Comparison of ENCODE assay signal across 8 cellular contexts in the genomic region with DNA sequence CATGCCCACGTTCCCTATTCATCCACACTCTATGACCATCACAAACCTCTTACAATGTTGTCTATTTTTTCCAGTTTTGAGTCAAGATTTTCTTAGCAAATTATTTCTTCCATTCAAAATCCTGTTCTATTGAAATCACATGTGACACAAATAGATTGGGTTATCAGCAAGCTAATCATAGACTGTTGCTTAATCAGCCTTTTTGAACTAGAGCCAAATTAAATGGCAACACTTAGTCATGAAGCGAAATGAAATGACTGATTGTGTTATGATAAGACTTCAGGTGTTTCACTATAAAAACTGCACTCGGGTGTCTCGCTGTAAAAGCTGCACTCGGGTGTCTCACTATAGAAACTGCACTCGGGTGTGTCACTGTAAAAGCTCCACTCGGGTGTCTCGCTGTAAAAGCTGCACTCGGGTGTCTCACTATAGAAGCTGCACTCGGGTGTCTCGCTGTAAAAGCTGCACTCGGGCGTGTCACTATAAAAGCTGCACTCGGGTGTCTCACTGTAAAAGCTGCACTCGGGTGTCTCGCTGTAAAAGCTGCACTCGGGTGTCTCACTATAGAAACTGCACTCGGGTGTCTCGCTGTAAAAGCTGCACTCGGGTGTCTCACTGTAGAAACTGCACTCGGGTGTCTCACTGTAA.
A peak's percentile ranks its signal among the peaks of the same experiment; 100 is the strongest.
DNase-seq lines count a peak whose midpoint lies in the region; ATAC-seq, FAIRE-seq and TF ChIP-seq lines count a peak whose summit lies in the region.
"Not testable (repeated sequence)": the region's sequence is repeated elsewhere in the genome, so short reads cannot be mapped to it uniquely, and the experiment has no call there.

No MANE protein-coding gene starts in this region.

- H3K4me1 ChIP-seq in A549; adipocyte (ENCODE audit: control insufficient read depth, insufficient read depth, low read length): not testable (repeated sequence)
- peaks cover 16% of the 10 kb centered on the region for H3K4me1 ChIP-seq in KMS-11 (ENCODE audit: low read depth, poor library complexity, severe bottlenecking)

- TF ChIP-seq EP300 in A549 (IDR thresholded peaks at IDR 0.05) = not testable (repeated sequence)

- DNase-seq in A549 (ENCODE audit: low read depth in 1 of 2, low spot score in 1 of 2); adipocyte (ENCODE audit: low read depth); epithelial cell of proximal tubule (ENCODE audit: low read depth); skeletal muscle cell (ENCODE audit: low read depth): not testable (repeated sequence)
- DNase-seq in DMS53 (lab: John Stamatoyannopoulos, UW) (peak; percentile 73), NCI-H748 (lab: John Stamatoyannopoulos, UW; ENCODE audit: unreplicated experiment) (peak; percentile 24), kidney tubule cell (ENCODE audit: low spot score) (peak; percentile 10)

- H3K4me3 ChIP-seq in A549 (peak overlapping the region; percentile 60), adipocyte (ENCODE audit: low read length) (peak overlapping the region; percentile 78), epithelial cell of proximal tubule (ENCODE audit: low read depth, low read length) (peak overlapping the region; percentile 62), skeletal muscle cell (ENCODE audit: low read depth, low read length) (peak overlapping the region; percentile 26)
- H3K4me3 ChIP-seq in KMS-11 (IDR thresholded peaks at IDR 0.05; ENCODE audit: insufficient read depth, low read depth, low read length) = not testable (repeated sequence)

- not testable (repeated sequence) for H3K9me3 ChIP-seq in A549; adipocyte (ENCODE audit: control insufficient read depth, low read length)

- H3K9ac ChIP-seq in KMS-11 = peak overlapping the region; percentile 3; the same call in 1 of the 2 replicates
- H3K9ac ChIP-seq in adipocyte (ENCODE audit: low read length) = not testable (repeated sequence)

- CTCF ChIA-PET in A549 (lab: Yijun Ruan, JAX) = not testable (repeated sequence)

- TF ChIP-seq CTCF in A549 (IDR thresholded peaks at IDR 0.05); KMS-11 (conservative IDR thresholded peaks at IDR 0.05; ENCODE audit: low read depth, low read length); epithelial cell of proximal tubule (conservative IDR thresholded peaks at IDR 0.05; ENCODE audit: low read depth, low read length): not testable (repeated sequence)

- H2AFZ ChIP-seq in KMS-11 (ENCODE audit: low read depth) = peak overlapping the region; percentile 68

- not testable (repeated sequence) for TF ChIP-seq POLR2A in A549 (IDR thresholded peaks at IDR 0.05; ENCODE audit: low read length)

- not testable (repeated sequence) for ATAC-seq in A549

- not testable (repeated sequence) for H4K20me1 ChIP-seq in KMS-11 (ENCODE audit: insufficient read depth)

- POLR2A ChIA-PET in A549 (lab: Yijun Ruan, JAX) = not testable (repeated sequence)

- FAIRE-seq in A549 (lab: Jason Lieb, UNC) = not testable (repeated sequence)

- not testable (repeated sequence) for H3K27me3 ChIP-seq in KMS-11 (ENCODE audit: insufficient read depth, low read depth)
- peaks cover 35% of the 10 kb centered on the region for H3K27me3 ChIP-seq in adipocyte (replicated peaks; ENCODE audit: control insufficient read depth, insufficient read depth, low read length)

- not testable (repeated sequence) for H3K79me2 ChIP-seq in KMS-11 (ENCODE audit: insufficient read depth, low read depth)

- WGBS in A549 (ENCODE audit: missing lambda C conversion rate) = 13% methylated on average over 7 of the region's 21 CpGs

- H3K4me2 ChIP-seq in A549 (peak overlapping the region; percentile 86), KMS-11 (peak overlapping the region; percentile 86)

- H3K36me3 ChIP-seq in KMS-11 (ENCODE audit: insufficient read depth); adipocyte (ENCODE audit: control insufficient read depth, insufficient read depth, low read length, severe bottlenecking): not testable (repeated sequence)

- H3K27ac ChIP-seq in A549, KMS-11: not testable (repeated sequence)

- TF ChIP-seq RAD21 in A549 (conservative IDR thresholded peaks at IDR 0.05 in 1 of 2, IDR thresholded peaks at IDR 0.05 in 1 of 2) = not testable (repeated sequence)
